ENCODE assay signal across 8 cellular contexts in genomic region chr20:44217342-44218092, GRCh38. TPM values are rescaled to one million over a fixed set of nuclear protein-coding genes. Genes with fewer than 3 reads are reported as not detected.
DNase-seq lines count a peak whose midpoint lies in the region; ATAC-seq and TF ChIP-seq lines count a peak whose summit lies in the region.

No MANE protein-coding gene starts in this region.

- no peak overlapping the region for H3K4me3 ChIP-seq in OCI-LY1 (ENCODE audit: low read depth, low read length, poor library complexity, severe bottlenecking)
- no peak overlapping the region for H3K4me3 ChIP-seq in esophagus muscularis mucosa
- no peak overlapping the region for H3K4me3 ChIP-seq in stomach smooth muscle (ENCODE audit: low read length in 2 of 2)

- H3K9me2 ChIP-seq in OCI-LY1 (ENCODE audit: low read depth, low read length) = no peaks in the 10 kb centered on the region

- H3K4me1 Mint-ChIP-seq in CD4-positive, alpha-beta T cell (ENCODE audit: low read depth) = peaks cover 60% of the 10 kb centered on the region
- peaks cover 49 to 54% of the 10 kb centered on the region in 2 donors for H3K4me1 Mint-ChIP-seq in natural killer cell

- no peak for TF ChIP-seq POLR2A in esophagus muscularis mucosa (IDR thresholded peaks at IDR 0.05; ENCODE audit: low read depth)

- H3K9me3 ChIP-seq in CD4-positive, alpha-beta T cell (ENCODE audit: control insufficient read depth, low read length) = no peaks in the 10 kb centered on the region
- H3K9me3 ChIP-seq in OCI-LY1 (ENCODE audit: low read length) (no peaks in the 10 kb centered on the region), esophagus muscularis mucosa (no peaks in the 10 kb centered on the region), stomach smooth muscle (ENCODE audit: control insufficient read depth in 2 of 2, low read length in 2 of 2) (no peaks in the 10 kb centered on the region)

- peak overlapping the region; percentile 80 for H3K4me3 Mint-ChIP-seq in CD4-positive, alpha-beta T cell
- peak overlapping the region; percentile 92 for H3K4me3 Mint-ChIP-seq in natural killer cell

- POLR2A ChIA-PET in CD4-positive, alpha-beta T cell (lab: Charles Lee) = interaction anchor here (0.7 to 7.7 kb wide), 11 partner anchors 7 to 671 kb away, joined by 3 to 155 read pairs (median 4); partner anchors contain the start of genes FITM2, OSER1, SERINC3 and YWHAB

- H3K36me3 ChIP-seq in OCI-LY1 (ENCODE audit: insufficient read depth, low read length) (no peaks in the 10 kb centered on the region), esophagus muscularis mucosa (peaks cover 0 to 19% (median 4%) of the 10 kb centered on the region in 4 donors), stomach smooth muscle (ENCODE audit: control insufficient read depth in 2 of 2, insufficient read depth in 2 of 2, low read length in 2 of 2) (peaks cover 0 to 7% of the 10 kb centered on the region in 2 donors)

- no peak for TF ChIP-seq EP300 in esophagus muscularis mucosa (IDR thresholded peaks at IDR 0.05)

- peak overlapping the region; percentile 91 for H3K27ac Mint-ChIP-seq in CD4-positive, alpha-beta T cell
- peak overlapping the region; percentile 37 to 68 for H3K27ac Mint-ChIP-seq in natural killer cell

- H3K9ac ChIP-seq in OCI-LY1 (ENCODE audit: low read length) (no peak overlapping the region), stomach smooth muscle (ENCODE audit: low read length in 2 of 2) (peak overlapping the region; percentile 1 to 42)

- no peak overlapping the region for H2AFZ ChIP-seq in OCI-LY1 (ENCODE audit: low read length)

- CTCF ChIA-PET in CD4-positive, alpha-beta T cell (lab: Charles Lee) = interaction anchor here (0.5 to 8.5 kb wide), 18 partner anchors 10 to 466 kb away, joined by 3 to 241 read pairs (median 3); partner anchors contain the start of genes FITM2 and TTPAL

- no peak overlapping the region for H3K4me2 ChIP-seq in OCI-LY1 (ENCODE audit: low read length)

- peak; percentile 49 for ATAC-seq in CD4-positive, alpha-beta T cell (ENCODE audit: poor library complexity)
- peak; percentile 65 to 73 (median 70) for ATAC-seq in natural killer cell
- ATAC-seq in GM18907 (IDR thresholded peaks at IDR 0.05; ENCODE audit: unreplicated experiment) = no peak

- H3K36me3 Mint-ChIP-seq in CD4-positive, alpha-beta T cell (ENCODE audit: low read depth) = peaks cover 10% of the 10 kb centered on the region
- H3K36me3 Mint-ChIP-seq in natural killer cell = peaks cover 6% of the 10 kb centered on the region

- H3K27me3 ChIP-seq in CD4-positive, alpha-beta T cell (ENCODE audit: control insufficient read depth, insufficient read depth, low read length) = no peaks in the 10 kb centered on the region
- H3K27me3 ChIP-seq in OCI-LY1 (ENCODE audit: insufficient read depth, low read length) (no peaks in the 10 kb centered on the region), esophagus muscularis mucosa (no peaks in the 10 kb centered on the region), stomach smooth muscle (ENCODE audit: control insufficient read depth in 1 of 2, insufficient read depth in 2 of 2, low read length in 2 of 2) (no peaks in the 10 kb centered on the region)

- TF ChIP-seq CTCF in CD4-positive, alpha-beta T cell (IDR thresholded peaks at IDR 0.05) = peak; percentile 98
- TF ChIP-seq CTCF in OCI-LY1 (IDR thresholded peaks at IDR 0.05; ENCODE audit: low read length) (peak; percentile 93), esophagus muscularis mucosa (IDR thresholded peaks at IDR 0.05) (peak; percentile 73 to 92 (median 79)), natural killer cell (IDR thresholded peaks at IDR 0.05) (peak; percentile 98)

- no peaks in the 10 kb centered on the region for H3F3A ChIP-seq in OCI-LY1 (ENCODE audit: insufficient read depth, low read length)

- H3K4me1 ChIP-seq in OCI-LY1 (ENCODE audit: insufficient read depth, low read length, severe bottlenecking) = no peaks in the 10 kb centered on the region
- peaks cover 0 to 34% (median 18%) of the 10 kb centered on the region in 4 donors for H3K4me1 ChIP-seq in esophagus muscularis mucosa
- H3K4me1 ChIP-seq in stomach smooth muscle (ENCODE audit: control insufficient read depth, insufficient read depth, low read length) = peaks cover 11% of the 10 kb centered on the region

- no peaks in the 10 kb centered on the region for H4K20me1 ChIP-seq in OCI-LY1 (ENCODE audit: insufficient read depth, low read length)

- peak overlapping the region; percentile 62 for H3K27ac ChIP-seq in CD4-positive, alpha-beta T cell (ENCODE audit: low read depth, low read length)
- H3K27ac ChIP-seq in OCI-LY1 (ENCODE audit: low read depth, low read length, poor library complexity, severe bottlenecking) = no peak overlapping the region
- H3K27ac ChIP-seq in esophagus muscularis mucosa (replicated peaks in 1 of 4) = no peak overlapping the region
- no peak overlapping the region for H3K27ac ChIP-seq in stomach smooth muscle (ENCODE audit: low read length)

- no peaks in the 10 kb centered on the region for H3K9me3 Mint-ChIP-seq in CD4-positive, alpha-beta T cell
- no peaks in the 10 kb centered on the region for H3K9me3 Mint-ChIP-seq in natural killer cell

- 42% methylated on average over 11 of the region's 11 CpGs for WGBS in esophagus muscularis mucosa

- H3K79me2 ChIP-seq in OCI-LY1 (ENCODE audit: insufficient read depth, low read length) = no peaks in the 10 kb centered on the region

- intact Hi-C loops in CD4-positive, alpha-beta T cell (cut with DNase I, micrococcal nuclease) = loop anchor here (1.0 to 10.0 kb wide), 12 partner anchors 55 to 650 kb away; partner anchors contain the start of genes FITM2 (in 2 of the 2), IFT52 (in 1 of the 2) and SERINC3 (in 1 of the 2)
- intact Hi-C loops in esophagus muscularis mucosa (cut with DNase I) = loop anchor here (10.0 kb wide), 5 partner anchors 167 to 667 kb away; partner anchors contain the start of genes SERINC3 and YWHAB
- intact Hi-C loops in natural killer cell (cut with micrococcal nuclease) = loop anchor here (1.0 to 10.0 kb wide), 5 partner anchors 94 to 520 kb away; partner anchors contain the start of gene FITM2

- no peaks in the 10 kb centered on the region for H3K27me3 Mint-ChIP-seq in CD4-positive, alpha-beta T cell
- no peaks in the 10 kb centered on the region for H3K27me3 Mint-ChIP-seq in natural killer cell (ENCODE audit: low read depth in 2 of 2)

- DNase-seq in CD4-positive, alpha-beta T cell = peak; percentile 51 to 69 (median 58)
- DNase-seq in HT-29 (ENCODE audit: low spot score) (peak; percentile 91), activated T-cell treated with anti-CD3 and anti-CD28 coated beads for 4 hours (peak; percentile 51), esophagus muscularis mucosa (ENCODE audit: extremely low spot score) (no peak), natural killer cell (peak; percentile 53)

RNA-seq across cellular contexts. Expression of gene OSER1, which starts 6.9 kb away (rescaled TPM):
- 100 to 1,000 TPM; 172 TPM for total RNA-seq in CD4-positive, alpha-beta T cell
- total RNA-seq in HT-29 (2014; rRNA removed; shearing (Covaris generic)) = 44.3 and 46.3 TPM in 2 replicates
- total RNA-seq in esophagus muscularis mucosa = 10 to 100 TPM; 45.2 to 94.4 (median 71.0) TPM
- total RNA-seq in natural killer cell = 10 to 100 TPM; 72.3 to 93.9 (median 78.3) TPM

RNA-seq across cellular contexts. Expression of gene GDAP1L1, which starts 29.6 kb away (rescaled TPM):
- not detected for total RNA-seq in CD4-positive, alpha-beta T cell
- not detected in 2 replicates for total RNA-seq in HT-29 (2014; rRNA removed; shearing (Covaris generic))
- total RNA-seq in esophagus muscularis mucosa (under 1 TPM in 2 of 4 donors, not detected in 2; 0.23 to 0.83 TPM), natural killer cell (not detected)

RNA-seq across cellular contexts. Expression of gene JPH2, which starts 30.5 kb away (rescaled TPM):
- not detected for total RNA-seq in CD4-positive, alpha-beta T cell
- 0.03 and 0.18 TPM in 2 replicates for total RNA-seq in HT-29 (2014; rRNA removed; shearing (Covaris generic))
- 100 to 1,000 TPM; 187 to 441 (median 295) TPM for total RNA-seq in esophagus muscularis mucosa
- total RNA-seq in natural killer cell = not detected

Comparison
In these comparisons a context has a peak if more than half of its experiments do, and no peak if none do; other contexts are left out.
1. RNA of gene JPH2, which starts 30.5 kb away (total RNA-seq): 187 to 441 TPM in esophagus muscularis mucosa; 0.03 to 0.18 TPM in HT-29, not detected in CD4-positive, alpha-beta T cell and not detected in natural killer cell; every median in the first group is over 100 times any median in the second.
2. Peak in every context shown above with its lines, with median percentiles within 50 percentile points of each other: CTCF ChIP-seq.